8 cellular contexts compared by ENCODE assay signal in the genomic region with DNA sequence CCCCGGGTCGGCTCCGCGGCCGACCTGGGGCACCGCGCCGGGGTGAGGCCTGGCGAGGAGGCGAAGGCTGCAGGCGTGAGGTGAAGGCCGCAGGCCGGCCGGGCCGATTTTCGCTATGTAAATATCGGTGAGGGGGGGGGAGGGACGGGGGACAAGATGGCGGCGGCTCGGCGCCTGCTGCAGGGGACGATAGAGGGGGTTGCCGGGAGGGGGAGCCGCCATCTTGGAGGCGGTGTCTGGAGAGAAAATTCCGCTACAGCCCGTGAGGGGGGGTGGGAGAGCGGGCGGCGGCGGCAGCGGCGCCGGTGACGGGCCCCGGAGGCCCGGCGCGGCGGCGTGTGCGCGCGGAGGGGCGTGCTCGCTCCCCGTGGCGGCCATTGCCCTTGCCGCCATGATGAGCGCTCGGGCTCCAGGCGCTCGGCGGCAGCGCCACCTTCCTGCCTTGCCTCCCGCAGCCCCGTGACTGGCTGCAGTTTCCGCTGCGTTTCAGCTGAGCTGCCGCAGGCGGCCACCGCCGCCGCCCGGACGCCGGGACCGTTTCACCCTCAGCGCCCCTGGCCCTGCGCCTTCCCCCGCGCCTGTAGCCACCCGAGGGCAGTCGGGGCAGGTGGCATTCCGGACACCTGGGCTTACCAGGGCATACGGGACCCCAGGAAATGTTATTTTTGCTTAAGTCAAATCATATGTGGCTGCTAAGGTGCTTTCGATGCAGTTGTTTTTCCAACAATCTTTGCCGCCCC. TPM values are rescaled to one million over a fixed set of nuclear protein-coding genes. Genes with fewer than 3 reads are reported as not detected.
DNase-seq lines count a peak whose midpoint lies in the region; ATAC-seq, FAIRE-seq and TF ChIP-seq lines count a peak whose summit lies in the region.

No MANE protein-coding gene starts in this region.

- peak overlapping the region; percentile 84 for H3K27ac Mint-ChIP-seq in central memory CD8-positive, alpha-beta T cell (ENCODE audit: low read depth)

- no peaks in the 10 kb centered on the region for H3K27me3 Mint-ChIP-seq in central memory CD8-positive, alpha-beta T cell

- intact Hi-C loops in kidney (cut with DNase I): no loop called here

- H3K9me3 ChIP-seq in kidney (ENCODE audit: control insufficient read depth in 1 of 2, low read length in 2 of 2): no peaks in the 10 kb centered on the region

- peak overlapping the region; percentile 89 for H3K4me3 Mint-ChIP-seq in central memory CD8-positive, alpha-beta T cell

- peaks cover 41% of the 10 kb centered on the region for H3K4me1 Mint-ChIP-seq in central memory CD8-positive, alpha-beta T cell

- peak; percentile 32 for TF ChIP-seq CTCF in kidney (IDR thresholded peaks at IDR 0.05; ENCODE audit: borderline replicate concordance, extremely low read depth, insufficient read depth)

- H3K27ac ChIP-seq in kidney (ENCODE audit: low read depth in 2 of 2, low read length in 2 of 2): peak overlapping the region; percentile 88 to 92

- FAIRE-seq in kidney (lab: Jason Lieb, UNC): no peak

- no peaks in the 10 kb centered on the region for H3K36me3 ChIP-seq in kidney (ENCODE audit: control insufficient read depth in 1 of 2, insufficient read depth in 2 of 2, low read length in 2 of 2)

- H3K36me3 Mint-ChIP-seq in central memory CD8-positive, alpha-beta T cell (ENCODE audit: insufficient read depth): peaks cover 24% of the 10 kb centered on the region

- no peaks in the 10 kb centered on the region for H3K9me3 Mint-ChIP-seq in central memory CD8-positive, alpha-beta T cell

- H3K4me1 ChIP-seq in kidney (ENCODE audit: control insufficient read depth in 1 of 2, insufficient read depth in 1 of 2, low read depth in 1 of 2, low read length in 2 of 2): peaks cover 3 to 5% of the 10 kb centered on the region in 2 donors

- peak; percentile 95 for DNase-seq in AG08395 (ENCODE audit: low spot score)
- peak; percentile 75 for DNase-seq in NCI-H2196 treated with DMSO at 0.1 percent for 48 hours (lab: John Stamatoyannopoulos, UW; ENCODE audit: unreplicated experiment)
- DNase-seq in activated CD4-positive, CD25-positive, alpha-beta regulatory T cell treated with anti-CD3 and anti-CD28 coated beads, Interleukin-2, amount 50 U/mL, for 16 hours (ENCODE audit: low read depth, low spot score): peak; percentile 59
- peak; percentile 56 to 68 for DNase-seq in central memory CD8-positive, alpha-beta T cell (ENCODE audit: low spot score in 2 of 2)
- DNase-seq in kidney: peak; percentile 98
- DNase-seq in stimulated activated CD4-positive, alpha-beta T cell treated with anti-CD3 and anti-CD28 coated beads, Interleukin-15, amount 100 ng/mL, for 24 hours: peak; percentile 85

- peak; percentile 79 for ATAC-seq in GM18867 (IDR thresholded peaks at IDR 0.05; ENCODE audit: unreplicated experiment)
- peak; percentile 63 for ATAC-seq in HG03097 (IDR thresholded peaks at IDR 0.05; ENCODE audit: low FRiP score, unreplicated experiment)
- ATAC-seq in central memory CD8-positive, alpha-beta T cell (replicated peaks; ENCODE audit: extremely low read depth, poor library complexity, severe bottlenecking): peak; percentile 76

- H3K4me3 ChIP-seq in kidney (ENCODE audit: low read length in 2 of 2): peak overlapping the region; percentile 79 to 83

- H3K9ac ChIP-seq in kidney (ENCODE audit: low read length in 2 of 2): peak overlapping the region; percentile 90 to 92

RNA-seq across cellular contexts. Expression of gene ZFX, which starts 0.7 kb away (rescaled TPM):
- 58.3 TPM for total RNA-seq in kidney
- polyA plus RNA-seq in kidney (ENCODE audit: insufficient read depth, low read depth, low replicate concordance): 5.0 TPM

Comparison
In these comparisons a context has a peak if more than half of its experiments do, and no peak if none do; other contexts are left out.
1. Peak in every context shown above with its lines: DNase-seq, ATAC-seq, H3K4me3 ChIP-seq and H3K27ac ChIP-seq.